Comparison of ENCODE assay signal across 13 cellular contexts in genomic region chr3:106825962-106826605, GRCh38.
DNase-seq lines count a peak whose midpoint lies in the region; ATAC-seq, FAIRE-seq and TF ChIP-seq lines count a peak whose summit lies in the region.
"Had no signal": no experiment of that assay in that cellular context is flagged by ENCODE, and none has a peak within 500 bp of the region (broad histone marks: within the 10 kb centered on the region; RNA-seq: fewer than 3 reads in every experiment).

No MANE protein-coding gene starts in this region.

- peaks cover 8% of the 10 kb centered on the region; the same call in 1 of the 2 replicates for H3K4me1 ChIP-seq in IMR-90 (ENCODE audit: control insufficient read depth, insufficient read depth, low read length)
- H3K4me1 ChIP-seq in H1 (replicated peaks in 1 of 4; ENCODE audit: control insufficient read depth in 3 of 4, insufficient read depth in 4 of 4, low read length in 3 of 4): peaks cover 0 to 24% (median 21%) of the 10 kb centered on the region in 4 experiments; a peak in 4 of 7 replicates
- no peaks in the 10 kb centered on the region for H3K4me1 ChIP-seq in PC-9 (replicated peaks; ENCODE audit: insufficient read depth)
- no peaks in the 10 kb centered on the region for H3K4me1 ChIP-seq in prostate gland (replicated peaks)
- H3K4me1 ChIP-seq: vagina had no signal

- H3K18ac ChIP-seq in IMR-90 (ENCODE audit: low read depth, low read length) (no peak overlapping the region), H1 (ENCODE audit: extremely low read depth, low read length) (peak overlapping the region; percentile 55)

- no peaks in the 10 kb centered on the region; the same call in 1 of the 2 replicates for H3K9me2 ChIP-seq in PC-9 (ENCODE audit: insufficient read depth)

- peaks cover 57% of the 10 kb centered on the region for H3K4me1 Mint-ChIP-seq in mesothelial cell of epicardium

- in situ Hi-C loops in IMR-90 (cut with MboI; ENCODE audit: low sequenced_read_pairs): no loop called here

- H2BK12ac ChIP-seq in H1 (ENCODE audit: low read depth, low read length): peak overlapping the region; percentile 62; the same call in 1 of the 2 replicates

- H3K4me2 ChIP-seq in IMR-90 (ENCODE audit: low read depth, low read length) (no peak overlapping the region), H1 (ENCODE audit: insufficient read depth in 1 of 2, low read depth in 2 of 2, low read length in 2 of 2) (no peak overlapping the region), PC-9 (no peak overlapping the region)

- TF ChIP-seq POLR2A in IMR-90 (IDR thresholded peaks at IDR 0.05; ENCODE audit: low read depth, low read length): no peak
- TF ChIP-seq POLR2A in H1 (IDR thresholded peaks at IDR 0.05; ENCODE audit: control extremely low read depth in 1 of 2, low read depth in 2 of 2, low read length in 2 of 2): no peak
- no peak for TF ChIP-seq POLR2A in prostate gland (IDR thresholded peaks at IDR 0.05)

- H3K79me1 ChIP-seq in IMR-90 (ENCODE audit: low read depth in 1 of 2, low read length in 2 of 2) (no peaks in the 10 kb centered on the region), H1 (ENCODE audit: low read depth, low read length) (no peaks in the 10 kb centered on the region)

- H2BK5ac ChIP-seq in IMR-90 (ENCODE audit: low read depth, low read length, poor library complexity, severe bottlenecking) (peak overlapping the region; percentile 47), H1 (ENCODE audit: low read depth, low read length) (peak overlapping the region; percentile 86; the same call in 1 of the 2 replicates)

- H3K23me2 ChIP-seq in H1 (ENCODE audit: low read depth, low read length): no peaks in the 10 kb centered on the region

- no peak overlapping the region for H3K4me3 Mint-ChIP-seq in mesothelial cell of epicardium

- no peak overlapping the region for H3K9ac ChIP-seq in IMR-90 (ENCODE audit: low read depth, low read length)
- no peak overlapping the region for H3K9ac ChIP-seq in H1 (replicated peaks in 1 of 4; ENCODE audit: extremely low read depth in 1 of 4, low read depth in 3 of 4, low read length in 3 of 4)
- H3K9ac ChIP-seq: BLaER1 treated with 17β-estradiol and CSF1 and Interleukin-3, amounts not matched to agents 10 nM and 100 nM had no signal

- peak overlapping the region; percentile 86 for H3K27ac Mint-ChIP-seq in mesothelial cell of epicardium

- TF ChIP-seq RAD21 in IMR-90 (IDR thresholded peaks at IDR 0.05; ENCODE audit: low read length): no peak
- TF ChIP-seq RAD21 in H1 (IDR thresholded peaks at IDR 0.05 in 1 of 2, conservative IDR thresholded peaks at IDR 0.05 in 1 of 2; ENCODE audit: low read depth in 2 of 2, low read length in 2 of 2): no peak

- H2AFZ ChIP-seq in IMR-90 (replicated peaks; ENCODE audit: low read length, poor library complexity): no peak overlapping the region
- no peak overlapping the region for H2AFZ ChIP-seq in H1 (ENCODE audit: low read length)
- no peak overlapping the region for H2AFZ ChIP-seq in PC-9

- H2BK20ac ChIP-seq in IMR-90 (ENCODE audit: low read depth, low read length): peak overlapping the region; percentile 24
- peak overlapping the region; percentile 23; the same call in 1 of the 2 replicates for H2BK20ac ChIP-seq in H1 (ENCODE audit: low read length)

- BruUV-seq in IMR-90 (replicated peaks; lab: Mats Ljungman, UMichigan): no TSS peak
- no TSS peak for BruUV-seq in PC-9 (replicated peaks; lab: Mats Ljungman, UMichigan)

- H3K36me3 ChIP-seq in IMR-90 (ENCODE audit: control insufficient read depth, insufficient read depth, low read length) (no peaks in the 10 kb centered on the region), H1 (ENCODE audit: control insufficient read depth in 2 of 4, insufficient read depth in 4 of 4, low read length in 3 of 4) (no peaks in the 10 kb centered on the region), PC-9 (ENCODE audit: low read depth) (no peaks in the 10 kb centered on the region), prostate gland (no peaks in the 10 kb centered on the region)
- H3K36me3 ChIP-seq: BLaER1 treated with 17β-estradiol and CSF1 and Interleukin-3, amounts not matched to agents 10 nM and 100 nM; vagina had no signal

- H2BK15ac ChIP-seq in IMR-90 (ENCODE audit: low read depth, low read length) (no peak overlapping the region), H1 (ENCODE audit: low read length) (no peak overlapping the region)

- H3K79me2 ChIP-seq in H1 (ENCODE audit: control insufficient read depth in 1 of 2, insufficient read depth in 2 of 2, low read length in 2 of 2) (no peaks in the 10 kb centered on the region), PC-9 (ENCODE audit: low read depth) (no peaks in the 10 kb centered on the region)

- FAIRE-seq in H1 (lab: Jason Lieb, UNC): no peak

- H4K8ac ChIP-seq in IMR-90 (ENCODE audit: low read depth in 2 of 2, low read length in 2 of 2) (no peak overlapping the region), H1 (ENCODE audit: extremely low read depth, insufficient read depth, low read length) (no peak overlapping the region)

- H4K91ac ChIP-seq in IMR-90 (ENCODE audit: insufficient read depth, low read depth, low read length): peak overlapping the region; percentile 46; the same call in 1 of the 2 replicates
- peak overlapping the region; percentile 58 for H4K91ac ChIP-seq in H1 (replicated peaks; ENCODE audit: insufficient read length, low read length)

- no peak overlapping the region for H4K5ac ChIP-seq in IMR-90 (ENCODE audit: low read depth, low read length)
- no peak overlapping the region for H4K5ac ChIP-seq in H1 (ENCODE audit: insufficient read length, low read depth, low read length)

- CTCF ChIA-PET in AG04450 (lab: Charles Lee) (interaction anchor here (0.6 to 2.2 kb wide), 3 partner anchors 238 to 239 kb away, joined by 3 to 7 read pairs (median 4); no protein-coding TSS in a partner anchor), IMR-90 (lab: Yijun Ruan, JAX) (interaction anchor here (0.6 to 1.4 kb wide), 2 partner anchors 36 to 169 kb away, joined by 3 to 4 read pairs; no protein-coding TSS in a partner anchor), H1 (lab: Charles Lee; ENCODE audit: partially characterized antibody) (interaction anchor here (0.8 to 2.3 kb wide), 5 partner anchors 10 to 238 kb away, joined by 3 to 9 read pairs (median 3); no protein-coding TSS in a partner anchor), PC-9 (lab: Charles Lee) (no interaction called here)

- H3K36me3 Mint-ChIP-seq in mesothelial cell of epicardium: peaks cover 4% of the 10 kb centered on the region

- H2AK5ac ChIP-seq in IMR-90 (ENCODE audit: low read depth, low read length) (no peak overlapping the region), H1 (ENCODE audit: low read depth, low read length) (no peak overlapping the region; the same call in 1 of the 2 replicates)

- H3K56ac ChIP-seq in IMR-90 (ENCODE audit: extremely low read depth, insufficient read depth, low read length) (no peak overlapping the region), H1 (replicated peaks; ENCODE audit: insufficient read length, low read depth, low read length) (peak overlapping the region; percentile 6)

- no peak overlapping the region for H2AK9ac ChIP-seq in IMR-90 (replicated peaks; ENCODE audit: low read depth, low read length, poor library complexity)

- H3K27ac ChIP-seq in AG04450 (ENCODE audit: low read depth, low read length) (peak overlapping the region; percentile 32), IMR-90 (ENCODE audit: insufficient read depth, low read length) (no peak overlapping the region), H1 (ENCODE audit: low read depth, low read length) (no peak overlapping the region), PC-9 (no peak overlapping the region), prostate gland (no peak overlapping the region)
- H3K27ac ChIP-seq: BLaER1 treated with 17β-estradiol and CSF1 and Interleukin-3, amounts not matched to agents 10 nM and 100 nM; vagina had no signal

- H3K4ac ChIP-seq in IMR-90 (ENCODE audit: low read depth, low read length): no peak overlapping the region
- peak overlapping the region; percentile 58 for H3K4ac ChIP-seq in H1 (replicated peaks; ENCODE audit: insufficient read length, low read depth, low read length)

- DNase-seq in AG04450 (ENCODE audit: low read depth, low spot score) (peak; percentile 51), IMR-90 (peak; percentile 86), H1 (ENCODE audit: low read depth in 1 of 2, low spot score in 2 of 2) (no peak), mesothelial cell of epicardium (ENCODE audit: low spot score in 2 of 2, unreplicated experiment in 2 of 2) (no peak), PC-9 (no peak), prostate gland (ENCODE audit: low spot score) (no peak), NCI-H2196 treated with DMSO at 0.1 percent for 48 hours (lab: John Stamatoyannopoulos, UW; ENCODE audit: unreplicated experiment) (no peak)
- DNase-seq: activated T-cell treated with anti-CD3 and anti-CD28 coated beads, Interleukin-2, amount 50 U/mL, for 1 hour; effector CD8-positive, alpha-beta T cell; T1000 had no signal

- H3K9me1 ChIP-seq in IMR-90 (ENCODE audit: insufficient read depth, low read length): 0 out of 2 replicates have a peak, but pooled peaks cover 3% of the 10 kb centered on the region

- H3K4me3 ChIP-seq in AG04450 (ENCODE audit: low read depth, low read length): no peak overlapping the region
- H3K4me3 ChIP-seq in IMR-90 (ENCODE audit: insufficient read depth, low read depth, low read length): no peak overlapping the region
- H3K4me3 ChIP-seq in H1 (ENCODE audit: extremely low read depth in 1 of 4, insufficient read depth in 2 of 4, low read depth in 3 of 4, low read length in 4 of 4): no peak overlapping the region
- H3K4me3 ChIP-seq in PC-9: no peak overlapping the region
- H3K4me3 ChIP-seq in prostate gland: no peak overlapping the region
- H3K4me3 ChIP-seq: BLaER1 treated with 17β-estradiol and CSF1 and Interleukin-3, amounts not matched to agents 10 nM and 100 nM; vagina had no signal

- H3F3A ChIP-seq in PC-9 (ENCODE audit: insufficient read depth, low read depth): no peaks in the 10 kb centered on the region

- dilution Hi-C loops in IMR-90 (cut with HindIII; ENCODE audit: low sequenced_read_pairs, unreplicated experiment): no loop called here

- no peaks in the 10 kb centered on the region for H3K27me3 Mint-ChIP-seq in mesothelial cell of epicardium (ENCODE audit: low read depth)

- no peaks in the 10 kb centered on the region for H4K20me1 ChIP-seq in IMR-90 (ENCODE audit: insufficient read depth, low read length)
- H4K20me1 ChIP-seq in H1 (replicated peaks in 1 of 2; ENCODE audit: control insufficient read depth in 1 of 2, insufficient read depth in 2 of 2, low read length in 2 of 2): no peaks in the 10 kb centered on the region
- H4K20me1 ChIP-seq in PC-9 (ENCODE audit: insufficient read depth): no peaks in the 10 kb centered on the region
- H4K20me1 ChIP-seq: BLaER1 treated with 17β-estradiol and CSF1 and Interleukin-3, amounts not matched to agents 10 nM and 100 nM had no signal

- TF ChIP-seq CTCF in AG04450 (IDR thresholded peaks at IDR 0.05; ENCODE audit: low read depth, low read length) (no peak), IMR-90 (conservative IDR thresholded peaks at IDR 0.05; ENCODE audit: low read depth, low read length) (no peak), H1 (IDR thresholded peaks at IDR 0.05; ENCODE audit: control extremely low read depth in 1 of 3, insufficient read depth in 1 of 3, low read depth in 1 of 3, low read length in 3 of 3) (no peak), mesothelial cell of epicardium (IDR thresholded peaks at IDR 0.05; ENCODE audit: unreplicated experiment) (no peak), PC-9 (conservative IDR thresholded peaks at IDR 0.05) (no peak), prostate gland (IDR thresholded peaks at IDR 0.05) (no peak)

- WGBS in IMR-90 (ENCODE audit: extremely low coverage in 2 of 2, insufficient read length in 1 of 2), 2 experiments: 90% methylated on average over 2 of the region's 4 CpGs; no CpG with 5 or more reads in 1 of the 2 experiments
- WGBS in H1 (ENCODE audit: extremely low coverage in 1 of 2, insufficient coverage in 1 of 2, insufficient read length in 1 of 2, insufficient replicate concordance in 2 of 2, low coverage in 1 of 2, low lambda C conversion rate in 2 of 2, missing lambda C conversion rate in 1 of 2), 2 experiments: 75% methylated on average over 4 of the region's 4 CpGs; no CpG with 5 or more reads in 1 of the 2 experiments
- whole genome bisulfite sequencing in prostate gland: 56% methylated on average over 4 of the region's 4 CpGs

- H3K9me3 ChIP-seq in AG04450 (ENCODE audit: control insufficient read depth, insufficient read depth, low read length) (peaks cover 8% of the 10 kb centered on the region), IMR-90 (ENCODE audit: control insufficient read depth, insufficient read depth, low read length) (no peaks in the 10 kb centered on the region), H1 (ENCODE audit: insufficient read depth in 2 of 2, low read depth in 1 of 2, low read length in 1 of 2) (peaks cover 0 to 4% of the 10 kb centered on the region in 2 experiments; a peak in 1 of 4 replicates), PC-9 (ENCODE audit: insufficient read depth, low read depth) (no peaks in the 10 kb centered on the region), prostate gland (no peaks in the 10 kb centered on the region)
- H3K9me3 ChIP-seq: vagina had no signal

- H3K23ac ChIP-seq in IMR-90 (ENCODE audit: low read depth, low read length) (no peak overlapping the region), H1 (ENCODE audit: insufficient read length) (no peak overlapping the region)

- POLR2A ChIA-PET in AG04450 (lab: Yijun Ruan, JAX): interaction anchor here (0.5 to 0.9 kb wide), 2 partner anchors 9 to 47 kb away, joined by 3 to 9 read pairs; no protein-coding TSS in a partner anchor
- POLR2A ChIA-PET in IMR-90 (lab: Charles Lee; ENCODE audit: unreplicated experiment): no interaction called here
- POLR2A ChIA-PET in H1 (lab: Charles Lee; ENCODE audit: partially characterized antibody): no interaction called here
- POLR2A ChIA-PET in PC-9 (lab: Charles Lee; ENCODE audit: unreplicated experiment): interaction anchor here (0.6 kb wide), 1 partner anchor 127 kb away, joined by 5 read pairs; no protein-coding TSS in a partner anchor

- no peak overlapping the region for H3K14ac ChIP-seq in IMR-90 (replicated peaks; ENCODE audit: low read depth, low read length)
- H3K14ac ChIP-seq in H1 (ENCODE audit: insufficient read length): no peak overlapping the region

- peak overlapping the region; percentile 4; the same call in 1 of the 2 replicates for H2BK120ac ChIP-seq in IMR-90 (ENCODE audit: low read depth, low read length)
- peak overlapping the region; percentile 84 for H2BK120ac ChIP-seq in H1 (replicated peaks; ENCODE audit: low read depth, low read length)

- H3K9me3 Mint-ChIP-seq in mesothelial cell of epicardium: peaks cover 4% of the 10 kb centered on the region

- H3K27me3 ChIP-seq in AG04450 (ENCODE audit: control insufficient read depth, insufficient read depth, low read length) (no peaks in the 10 kb centered on the region), IMR-90 (ENCODE audit: control insufficient read depth, insufficient read depth, low read length) (no peaks in the 10 kb centered on the region), H1 (replicated peaks in 1 of 4; ENCODE audit: control insufficient read depth in 3 of 4, extremely low read depth in 1 of 4, insufficient read depth in 3 of 4, low read length in 3 of 4) (no peaks in the 10 kb centered on the region), PC-9 (ENCODE audit: insufficient read depth, low read depth) (no peaks in the 10 kb centered on the region), prostate gland (replicated peaks; ENCODE audit: insufficient read depth) (no peaks in the 10 kb centered on the region)
- H3K27me3 ChIP-seq: BLaER1 treated with 17β-estradiol and CSF1 and Interleukin-3, amounts not matched to agents 10 nM and 100 nM; vagina had no signal

- TF ChIP-seq EP300 in H1 (IDR thresholded peaks at IDR 0.05; ENCODE audit: borderline replicate concordance in 1 of 2, low read depth in 2 of 2, low read length in 2 of 2): no peak

- peak; percentile 87 for ATAC-seq in IMR-90 (ENCODE audit: low read depth)
- no peak for ATAC-seq in HG02973 (IDR thresholded peaks at IDR 0.05; ENCODE audit: unreplicated experiment)

- intact Hi-C loops in IMR-90 (cut with micrococcal nuclease): loop anchor here (1.0 kb wide), 1 partner anchor 238 kb away; no protein-coding TSS in a partner anchor
- intact Hi-C loops in PC-9 (cut with micrococcal nuclease; ENCODE audit: unreplicated experiment): no loop called here
- intact Hi-C loops in prostate gland (cut with DNase I): no loop called here

Comparison
In these comparisons a context has a peak if more than half of its experiments do, and no peak if none do; other contexts are left out.
1. DNase-seq: peak in AG04450 (single experiment) and IMR-90 (single experiment); none in H1 (0 of 2), mesothelial cell of epicardium (0 of 2), PC-9 (0 of 2), prostate gland (single experiment) and NCI-H2196 treated with DMSO at 0.1 percent for 48 hours (single experiment).
2. POLR2A ChIA-PET loops: an anchor here in AG04450 (0.5 to 0.9 kb wide) and PC-9 (0.6 kb wide); none called in IMR-90 and H1.